Comparison of ENCODE assay signal across 1 cellular context in genomic region chr20:25378884-25379733, GRCh38.
TF ChIP-seq lines count a peak whose summit lies in the region.

No MANE protein-coding gene starts in this region.

TF ChIP-seq in WTC11, 78 proteins besides CTCF, POLR2A, EP300 and RAD21 (continued from another document):
- TF ChIP-seq ZNF532 (CRISPR knock-in tag; IDR thresholded peaks at IDR 0.05; ENCODE audit: borderline replicate concordance): no peak
